19 cellular contexts compared by ENCODE assay signal in genomic region chr1:234083460-234083859, GRCh38.
DNase-seq lines count a peak whose midpoint lies in the region; ATAC-seq, FAIRE-seq and TF ChIP-seq lines count a peak whose summit lies in the region.
"Had no signal": no experiment of that assay in that cellular context is flagged by ENCODE, and none has a peak within 500 bp of the region (broad histone marks: within the 10 kb centered on the region; RNA-seq: fewer than 3 reads in every experiment).

No MANE protein-coding gene starts in this region.

- no peaks in the 10 kb centered on the region for H3K4me1 ChIP-seq in astrocyte (ENCODE audit: insufficient read depth, low read length)
- H3K4me1 ChIP-seq: A549, HAP-1 had no signal

- H4K20me1 ChIP-seq in astrocyte (ENCODE audit: insufficient read depth, low read length), result no peaks in the 10 kb centered on the region

- no peaks in the 10 kb centered on the region for H3K36me3 ChIP-seq in MG63
- H3K36me3 ChIP-seq in astrocyte (ENCODE audit: insufficient read depth, low read length), result no peaks in the 10 kb centered on the region
- H3K36me3 ChIP-seq: HAP-1 had no signal

- no peaks in the 10 kb centered on the region for H3K4me1 Mint-ChIP-seq in astrocyte (ENCODE audit: low read depth, unreplicated experiment)
- H3K4me1 Mint-ChIP-seq in natural killer cell treated with Interleukin-12 subunit alpha and Interleukin-12 subunit beta and Interleukin-15 and Interleukin-18, amount 100 ng/mL, for 72 hours (ENCODE audit: low read depth in 2 of 2), result no peaks in the 10 kb centered on the region
- H3K4me1 Mint-ChIP-seq: CD14-positive monocyte had no signal

- H3K79me2 ChIP-seq in astrocyte (ENCODE audit: insufficient read depth, low read length), result no peaks in the 10 kb centered on the region

- H3K27ac ChIP-seq in astrocyte (ENCODE audit: low read depth, low read length), result no peak overlapping the region
- H3K27ac ChIP-seq: A549 had no signal

- FAIRE-seq in astrocyte (lab: Jason Lieb, UNC) (no peak), frontal cortex (lab: Jason Lieb, UNC) (no peak)
- FAIRE-seq: A549, GM12892, GM19239, H1, HepG2, HTR-8/SVneo had no signal

- no peak overlapping the region for H2AFZ ChIP-seq in astrocyte (ENCODE audit: low read depth, low read length)

- H3K9me3 ChIP-seq in MG63, result no peaks in the 10 kb centered on the region
- no peaks in the 10 kb centered on the region for H3K9me3 ChIP-seq in astrocyte (ENCODE audit: insufficient read depth, low read depth, low read length)
- H3K9me3 ChIP-seq: A549, HAP-1 had no signal

- H3K27me3 ChIP-seq in MG63 (no peaks in the 10 kb centered on the region; the same call in 1 of the 2 replicates), astrocyte (ENCODE audit: insufficient read depth, low read length) (no peaks in the 10 kb centered on the region)

- H3K36me3 Mint-ChIP-seq in astrocyte (ENCODE audit: low read depth, unreplicated experiment), result no peaks in the 10 kb centered on the region
- no peaks in the 10 kb centered on the region for H3K36me3 Mint-ChIP-seq in natural killer cell treated with Interleukin-12 subunit alpha and Interleukin-12 subunit beta and Interleukin-15 and Interleukin-18, amount 100 ng/mL, for 72 hours
- H3K36me3 Mint-ChIP-seq: CD14-positive monocyte; CD8-positive, alpha-beta T cell had no signal

- ATAC-seq in natural killer cell treated with Interleukin-12 subunit alpha and Interleukin-12 subunit beta and Interleukin-15 and Interleukin-18, amount 100 ng/mL, for 72 hours, result no peak
- ATAC-seq: A549; CD8-positive, alpha-beta T cell; HepG2 had no signal

- no peak overlapping the region for H3K4me3 Mint-ChIP-seq in astrocyte (ENCODE audit: unreplicated experiment)
- H3K4me3 Mint-ChIP-seq in natural killer cell treated with Interleukin-12 subunit alpha and Interleukin-12 subunit beta and Interleukin-15 and Interleukin-18, amount 100 ng/mL, for 72 hours, result no peak overlapping the region
- H3K4me3 Mint-ChIP-seq: CD14-positive monocyte; CD8-positive, alpha-beta T cell had no signal

- H3K4me2 ChIP-seq in astrocyte (ENCODE audit: low read length), result no peak overlapping the region
- H3K4me2 ChIP-seq: A549 had no signal

- H3K9me3 Mint-ChIP-seq in astrocyte (ENCODE audit: unreplicated experiment), result no peaks in the 10 kb centered on the region
- H3K9me3 Mint-ChIP-seq in natural killer cell treated with Interleukin-12 subunit alpha and Interleukin-12 subunit beta and Interleukin-15 and Interleukin-18, amount 100 ng/mL, for 72 hours, result no peaks in the 10 kb centered on the region
- H3K9me3 Mint-ChIP-seq: CD8-positive, alpha-beta T cell had no signal

- peaks cover 4% of the 10 kb centered on the region for H3K27me3 Mint-ChIP-seq in astrocyte (ENCODE audit: low read depth, unreplicated experiment)
- H3K27me3 Mint-ChIP-seq in natural killer cell treated with Interleukin-12 subunit alpha and Interleukin-12 subunit beta and Interleukin-15 and Interleukin-18, amount 100 ng/mL, for 72 hours, result peaks cover 18 to 39% of the 10 kb centered on the region in 2 donors

- no peak overlapping the region for H3K4me3 ChIP-seq in MG63
- H3K4me3 ChIP-seq in astrocyte (ENCODE audit: insufficient read depth, low read depth, low read length), result no peak overlapping the region
- H3K4me3 ChIP-seq: A549, HAP-1 had no signal

- H3K9ac ChIP-seq in astrocyte (ENCODE audit: low read length), result no peak overlapping the region

- no peak overlapping the region for H3K27ac Mint-ChIP-seq in astrocyte (ENCODE audit: unreplicated experiment)
- H3K27ac Mint-ChIP-seq in natural killer cell treated with Interleukin-12 subunit alpha and Interleukin-12 subunit beta and Interleukin-15 and Interleukin-18, amount 100 ng/mL, for 72 hours, result no peak overlapping the region
- H3K27ac Mint-ChIP-seq: CD14-positive monocyte; CD8-positive, alpha-beta T cell had no signal

- DNase-seq in MG63, result peak; percentile 56
- peak; percentile 66 for DNase-seq in astrocyte (ENCODE audit: low read depth)
- DNase-seq in iris pigment epithelial cell (ENCODE audit: low read depth), result peak; percentile 2
- no peak for DNase-seq in NCI-H524 treated with DMSO at 0.1 percent for 48 hours (lab: John Stamatoyannopoulos, UW)
- DNase-seq in natural killer cell treated with Interleukin-12 subunit alpha and Interleukin-12 subunit beta and Interleukin-15 and Interleukin-18, amount 100 ng/mL, for 72 hours (ENCODE audit: low spot score), result no peak
- DNase-seq in frontal cortex (ENCODE audit: low spot score in 2 of 2), result no peak
- DNase-seq in NCI-H2196 treated with DMSO at 0.1 percent for 48 hours (lab: John Stamatoyannopoulos, UW; ENCODE audit: unreplicated experiment), result no peak
- DNase-seq: CD8-positive, alpha-beta T cell; COR-L47; DND-41; GDM1 had no signal

- no peak for TF ChIP-seq CTCF in astrocyte (IDR thresholded peaks at IDR 0.05; ENCODE audit: insufficient read depth, low read depth, low read length)

Comparison
In these comparisons a context has a peak if more than half of its experiments do, and no peak if none do; other contexts are left out.
1. DNase-seq: peak in MG63 (single experiment), astrocyte (single experiment) and iris pigment epithelial cell (single experiment); none in NCI-H524 treated with DMSO at 0.1 percent for 48 hours (single experiment), natural killer cell treated with Interleukin-12 subunit alpha and Interleukin-12 subunit beta and Interleukin-15 and Interleukin-18, amount 100 ng/mL, for 72 hours (single experiment), frontal cortex (0 of 2) and NCI-H2196 treated with DMSO at 0.1 percent for 48 hours (single experiment).